ENCODE assay signal across 24 cellular contexts in the genomic region with DNA sequence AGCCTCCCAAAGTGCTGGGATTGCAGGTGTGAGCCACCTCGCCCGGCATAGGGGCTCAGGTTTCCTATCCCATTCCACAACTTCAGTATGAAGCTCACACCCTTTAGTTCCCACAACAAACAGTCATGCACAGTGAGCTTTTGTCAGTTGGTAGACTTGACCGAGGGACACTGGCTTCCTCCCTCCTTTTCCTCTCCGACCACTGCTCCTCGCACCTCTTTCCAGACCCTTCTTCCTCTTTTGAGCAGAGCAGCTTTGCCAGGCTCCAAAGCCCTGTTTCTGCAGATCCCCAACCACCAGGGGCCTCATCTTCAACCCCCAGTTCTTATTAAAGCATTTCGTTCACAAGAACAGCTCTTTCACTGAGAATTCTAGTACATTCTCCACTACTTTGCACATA. TPM values are rescaled to one million over a fixed set of nuclear protein-coding genes. Genes with fewer than 3 reads are reported as not detected.
A peak's percentile ranks its signal among the peaks of the same experiment; 100 is the strongest.
DNase-seq lines count a peak whose midpoint lies in the region; ATAC-seq and TF ChIP-seq lines count a peak whose summit lies in the region.
"Had no signal": no experiment of that assay in that cellular context is flagged by ENCODE, and none has a peak within 500 bp of the region (broad histone marks: within the 10 kb centered on the region; RNA-seq: fewer than 3 reads in every experiment).

No MANE protein-coding gene starts in this region.

- POLR2A ChIA-PET in activated CD4-positive, alpha-beta memory T cell treated with anti-CD3 and anti-CD28 coated beads for 36 hours (lab: Charles Lee): no interaction called here

- H3K27ac ChIP-seq in foreskin keratinocyte: no peak overlapping the region
- H3K27ac ChIP-seq: BLaER1, PC-9, SK-N-MC had no signal

- no peaks in the 10 kb centered on the region for H3K27me3 ChIP-seq in foreskin keratinocyte
- H3K27me3 ChIP-seq: BLaER1 had no signal

- no peaks in the 10 kb centered on the region for H3K9me3 Mint-ChIP-seq in activated CD4-positive, alpha-beta memory T cell treated with anti-CD3 and anti-CD28 coated beads for 36 hours
- H3K9me3 Mint-ChIP-seq: CD4-positive, alpha-beta T cell; T-cell had no signal

- CTCF ChIA-PET in activated CD4-positive, alpha-beta memory T cell treated with anti-CD3 and anti-CD28 coated beads for 36 hours (lab: Charles Lee): no interaction called here

- intact Hi-C loops in activated CD4-positive, alpha-beta memory T cell treated with anti-CD3 and anti-CD28 coated beads for 36 hours (cut with micrococcal nuclease): no loop called here

- ATAC-seq in HG03108 (IDR thresholded peaks at IDR 0.05; ENCODE audit: unreplicated experiment) (no peak), foreskin keratinocyte (no peak)
- ATAC-seq: T-cell had no signal

- DNase-seq in Kasumi-1 (lab: John Stamatoyannopoulos, UW): peak; percentile 67 to 74
- DNase-seq in NOMO-1 (lab: John Stamatoyannopoulos, UW; ENCODE audit: unreplicated experiment in 2 of 2): peak; percentile 29 to 33
- DNase-seq in UCSD-AML1 (lab: John Stamatoyannopoulos, UW; ENCODE audit: unreplicated experiment): peak; percentile 23
- DNase-seq in foreskin keratinocyte: no peak
- DNase-seq in activated CD4-positive, alpha-beta memory T cell treated with anti-CD3 and anti-CD28 coated beads for 36 hours: no peak
- DNase-seq in central memory CD4-positive, alpha-beta T cell: no peak
- DNase-seq: ACHN; CD4-positive, alpha-beta T cell; COR-L47; DND-41; GOT3; HCEC 1CT; MM.1S; NCI-H187; NCI-H446 treated with DMSO at 0.1 percent for 48 hours; NCI-H526 treated with DMSO at 0.1 percent for 48 hours; PC-9; RPMI8226; SHP77; T-cell had no signal

- no peak overlapping the region for H3K4me3 Mint-ChIP-seq in activated CD4-positive, alpha-beta memory T cell treated with anti-CD3 and anti-CD28 coated beads for 36 hours
- H3K4me3 Mint-ChIP-seq: CD4-positive, alpha-beta T cell; IgD-negative memory B cell; T-cell had no signal

- no peaks in the 10 kb centered on the region for H3K36me3 Mint-ChIP-seq in activated CD4-positive, alpha-beta memory T cell treated with anti-CD3 and anti-CD28 coated beads for 36 hours
- H3K36me3 Mint-ChIP-seq: T-cell had no signal

- no peak for TF ChIP-seq CTCF in foreskin keratinocyte (conservative IDR thresholded peaks at IDR 0.05)

- peaks cover 3% of the 10 kb centered on the region for H3K4me1 Mint-ChIP-seq in activated CD4-positive, alpha-beta memory T cell treated with anti-CD3 and anti-CD28 coated beads for 36 hours (ENCODE audit: low read depth)
- H3K4me1 Mint-ChIP-seq: IgD-negative memory B cell, T-cell had no signal

- no peaks in the 10 kb centered on the region for H3K27me3 Mint-ChIP-seq in activated CD4-positive, alpha-beta memory T cell treated with anti-CD3 and anti-CD28 coated beads for 36 hours
- H3K27me3 Mint-ChIP-seq: CD4-positive, alpha-beta T cell; T-cell had no signal

- no peaks in the 10 kb centered on the region for H3K4me1 ChIP-seq in foreskin keratinocyte

- no peak overlapping the region for H3K27ac Mint-ChIP-seq in activated CD4-positive, alpha-beta memory T cell treated with anti-CD3 and anti-CD28 coated beads for 36 hours
- H3K27ac Mint-ChIP-seq: CD4-positive, alpha-beta T cell; IgD-negative memory B cell; T-cell had no signal

RNA-seq across cellular contexts. Expression of a gene that starts 12.7 kb away (rescaled TPM):
- total RNA-seq in foreskin keratinocyte: not detected in 2 replicates
- polyA plus RNA-seq in foreskin keratinocyte: not detected in 2 replicates
- under 1 TPM in 1 of 2 experiments, not detected in 1; 0.05 TPM for total RNA-seq in activated CD4-positive, alpha-beta memory T cell treated with anti-CD3 and anti-CD28 coated beads for 36 hours
- polyA plus RNA-seq: IgD-negative memory B cell had no signal

RNA-seq across cellular contexts. Expression of a gene that starts 38.9 kb away (rescaled TPM):
- 39.9 and 43.6 TPM in 2 replicates for total RNA-seq in foreskin keratinocyte
- polyA plus RNA-seq in foreskin keratinocyte: 11.3 and 13.6 TPM in 2 replicates
- 10 to 100 TPM; 58.8 to 64.8 TPM for total RNA-seq in activated CD4-positive, alpha-beta memory T cell treated with anti-CD3 and anti-CD28 coated beads for 36 hours

Comparison
In these comparisons a context has a peak if more than half of its experiments do, and no peak if none do; other contexts are left out.
1. DNase-seq: peak in Kasumi-1 (2 of 2), NOMO-1 (2 of 2) and UCSD-AML1 (single experiment); none in foreskin keratinocyte (0 of 2), activated CD4-positive, alpha-beta memory T cell treated with anti-CD3 and anti-CD28 coated beads for 36 hours (single experiment) and central memory CD4-positive, alpha-beta T cell (single experiment).